Comparison of ENCODE assay signal across 14 cellular contexts in genomic region chr21:28944296-28944695, GRCh38. TPM values are rescaled to one million over a fixed set of nuclear protein-coding genes. Genes with fewer than 3 reads are reported as not detected.
DNase-seq lines count a peak whose midpoint lies in the region; ATAC-seq and TF ChIP-seq lines count a peak whose summit lies in the region.
"Had no signal": no experiment of that assay in that cellular context is flagged by ENCODE, and none has a peak within 500 bp of the region (broad histone marks: within the 10 kb centered on the region; RNA-seq: fewer than 3 reads in every experiment).

No MANE protein-coding gene starts in this region.

- no peak for TF ChIP-seq CTCF in cardiac fibroblast (IDR thresholded peaks at IDR 0.05; ENCODE audit: low read depth, low read length)
- TF ChIP-seq CTCF in fibroblast of villous mesenchyme (IDR thresholded peaks at IDR 0.05; ENCODE audit: insufficient read depth, low read depth, low read length) = no peak

- H3K79me2 ChIP-seq in GM23248 (ENCODE audit: insufficient read depth) = no peaks in the 10 kb centered on the region

- H3K9ac ChIP-seq in GM23248 = peak overlapping the region; percentile 15
- H3K9ac ChIP-seq: BLaER1 had no signal

- in situ Hi-C loops in GM23248 (cut with MboI) = loop anchor here (25.0 kb wide), 1 partner anchor 882 kb away; no protein-coding TSS in a partner anchor

- H3K4me3 ChIP-seq in GM23248 (no peak overlapping the region; the same call in 1 of the 2 replicates), cardiac fibroblast (replicated peaks in 1 of 2; ENCODE audit: low read depth in 2 of 2, low read length in 2 of 2) (no peak overlapping the region), fibroblast of villous mesenchyme (ENCODE audit: low read depth, low read length) (no peak overlapping the region), aorta (ENCODE audit: low read length in 2 of 2) (no peak overlapping the region)
- H3K4me3 ChIP-seq: BLaER1, GM23338 had no signal

- H3K4me1 ChIP-seq in GM23248 (ENCODE audit: insufficient read depth) (peaks cover 23% of the 10 kb centered on the region), aorta (ENCODE audit: control insufficient read depth in 1 of 2, insufficient read depth in 2 of 2, low read length in 2 of 2) (no peaks in the 10 kb centered on the region)
- H3K4me1 ChIP-seq: BLaER1 had no signal

- H2AFZ ChIP-seq in GM23248 = no peak overlapping the region
- H2AFZ ChIP-seq: GM23338 had no signal

- intact Hi-C loops in aorta (cut with DNase I) = loop anchor here (5.0 to 10.0 kb wide), 3 partner anchors 197 to 1242 kb away; no protein-coding TSS in a partner anchor

- H3K36me3 ChIP-seq in GM23248 (ENCODE audit: low read depth) = peaks cover 37% of the 10 kb centered on the region
- no peaks in the 10 kb centered on the region for H3K36me3 ChIP-seq in aorta (ENCODE audit: control insufficient read depth in 1 of 2, insufficient read depth in 2 of 2, low read length in 1 of 2)

- ATAC-seq in aorta (ENCODE audit: low FRiP score) (no peak), HG03108 (IDR thresholded peaks at IDR 0.05; ENCODE audit: unreplicated experiment) (no peak)
- ATAC-seq: GM23338, left ventricle myocardium superior had no signal

- DNase-seq in GM23248 (peak; percentile 28), cardiac fibroblast (ENCODE audit: low read depth in 2 of 2) (peak; percentile 17 to 35), fibroblast of villous mesenchyme (ENCODE audit: low read depth) (peak; percentile 36), pons (ENCODE audit: low spot score) (peak; percentile 90), aorta (no peak), RPMI8226 (no peak)
- DNase-seq: activated CD4-positive, alpha-beta T cell treated with anti-CD3 and anti-CD28 coated beads, Interleukin-2, amount 50 U/mL, for 4 hours; cortex of kidney; left ventricle myocardium superior; NCI-H146; NCI-H226 had no signal

- peak overlapping the region; percentile 43 for H3K27ac ChIP-seq in GM23248
- no peak overlapping the region for H3K27ac ChIP-seq in aorta (ENCODE audit: low read depth in 1 of 2, low read length in 2 of 2)
- H3K27ac ChIP-seq: BLaER1 had no signal

- H3K27me3 ChIP-seq in GM23248 (replicated peaks; ENCODE audit: insufficient read depth) (no peaks in the 10 kb centered on the region), aorta (ENCODE audit: control insufficient read depth in 1 of 2, insufficient read depth in 2 of 2, low read length in 1 of 2) (no peaks in the 10 kb centered on the region)
- H3K27me3 ChIP-seq: BLaER1 had no signal

- H3K9me3 ChIP-seq in GM23248 (ENCODE audit: low read depth) (no peaks in the 10 kb centered on the region), aorta (ENCODE audit: control insufficient read depth, low read length) (no peaks in the 10 kb centered on the region)
- H3K9me3 ChIP-seq: BLaER1 had no signal

- no peaks in the 10 kb centered on the region for H4K20me1 ChIP-seq in GM23248 (ENCODE audit: insufficient read depth)
- H4K20me1 ChIP-seq: BLaER1 had no signal

- peak overlapping the region; percentile 11 for H3K4me2 ChIP-seq in GM23248 (ENCODE audit: unreplicated experiment)
- H3K4me2 ChIP-seq: BLaER1, GM23338 had no signal

- peaks cover 29% of the 10 kb centered on the region for H3F3A ChIP-seq in GM23248 (ENCODE audit: insufficient read depth)

- H3K9me2 ChIP-seq in GM23248 (ENCODE audit: insufficient read depth) = no peaks in the 10 kb centered on the region

RNA-seq across cellular contexts. Expression of gene LTN1, which starts 48.4 kb away (rescaled TPM):
- 20.4 and 26.0 TPM in 2 replicates for total RNA-seq in GM23248 (2014; rRNA removed; shearing (Covaris generic))
- polyA plus RNA-seq in GM23248 (2016; fragmentation: Nextera tagmentation; extraction: Ambion mirVana) = 14.7 and 16.8 TPM in 2 replicates
- 30.0 and 45.8 TPM in 2 replicates for total RNA-seq in fibroblast of villous mesenchyme
- total RNA-seq in aorta = 10 to 100 TPM; 34.4 to 36.8 TPM
- polyA plus RNA-seq in aorta = 1 to 10 TPM; 2.9 to 9.6 TPM

Comparison
In these comparisons a context has a peak if more than half of its experiments do, and no peak if none do; other contexts are left out.
1. DNase-seq: peak in GM23248 (single experiment), cardiac fibroblast (2 of 2), fibroblast of villous mesenchyme (single experiment) and pons (single experiment); none in aorta (0 of 2) and RPMI8226 (single experiment).